ENCODE assay signal across 17 cellular contexts in genomic region chr12:93448796-93449195, GRCh38. TPM values are rescaled to one million over a fixed set of nuclear protein-coding genes. Genes with fewer than 3 reads are reported as not detected.
DNase-seq lines count a peak whose midpoint lies in the region; ATAC-seq and TF ChIP-seq lines count a peak whose summit lies in the region.
"Had no signal": no experiment of that assay in that cellular context is flagged by ENCODE, and none has a peak within 500 bp of the region (broad histone marks: within the 10 kb centered on the region; RNA-seq: fewer than 3 reads in every experiment).

No MANE protein-coding gene starts in this region.

- H3K4me1 ChIP-seq in psoas muscle, result peaks cover 5% of the 10 kb centered on the region
- no peaks in the 10 kb centered on the region for H3K4me1 ChIP-seq in testis
- H3K4me1 ChIP-seq: adrenal gland had no signal

- WGBS in psoas muscle, 3 donors, result 18 to 22% (median 21%) methylated on average over 5 of the region's 5 CpGs
- WGBS in testis, 2 donors, result 75 to 81% methylated on average over 5 of the region's 5 CpGs

- peak; percentile 54 for DNase-seq in activated effector memory CD4-positive, alpha-beta T cell treated with anti-CD3 and anti-CD28 coated beads, Interleukin-2, amount 50 U/mL, for 16 hours
- DNase-seq in activated effector memory CD4-positive, alpha-beta T cell treated with Interleukin-2 at 50 U/mL for 16 hours, result no peak
- no peak for DNase-seq in activated T-helper 1 cell treated with anti-CD3 and anti-CD28 coated beads, Interleukin-12 subunit alpha, Interleukin-12 subunit beta, Interleukin-2, Interleukin-4 antibody, amounts not matched to agents 30 ng/mL and 10 ng/mL and 1 ng/mL, durations not matched to agents 14 hours and 24 hours and 36 hours (ENCODE audit: low spot score)
- DNase-seq in psoas muscle (no peak), testis (no peak), T-helper 1 cell (no peak)
- DNase-seq: ACHN; activated CD4-positive, CD25-positive, alpha-beta regulatory T cell treated with anti-CD3 and anti-CD28 coated beads, Interleukin-2, amount 50 U/mL, for 72 hours; adrenal gland; NCI-H524 treated with DMSO at 0.1 percent for 48 hours; ovary had no signal

- peaks cover 22% of the 10 kb centered on the region for H3K4me1 Mint-ChIP-seq in activated T-helper 1 cell treated with anti-CD3 and anti-CD28 coated beads, Interleukin-12 subunit alpha, Interleukin-12 subunit beta, Interleukin-2, Interleukin-4 antibody, amounts not matched to agents 30 ng/mL and 10 ng/mL and 1 ng/mL, durations not matched to agents 14 hours and 24 hours and 36 hours (ENCODE audit: low read depth)

- no peaks in the 10 kb centered on the region for H3K36me3 Mint-ChIP-seq in activated T-helper 1 cell treated with anti-CD3 and anti-CD28 coated beads, Interleukin-12 subunit alpha, Interleukin-12 subunit beta, Interleukin-2, Interleukin-4 antibody, amounts not matched to agents 30 ng/mL and 10 ng/mL and 1 ng/mL, durations not matched to agents 14 hours and 24 hours and 36 hours (ENCODE audit: low read depth)

- TF ChIP-seq POLR2A in GM18505 (IDR thresholded peaks at IDR 0.05; ENCODE audit: borderline replicate concordance, extremely low read depth, insufficient read depth, insufficient read length) (no peak), testis (IDR thresholded peaks at IDR 0.05) (no peak)

- H3K36me3 ChIP-seq in psoas muscle (ENCODE audit: insufficient read depth in 1 of 2, low read depth in 1 of 2) (no peaks in the 10 kb centered on the region), testis (ENCODE audit: low read depth, missing control alignments) (no peaks in the 10 kb centered on the region)
- H3K36me3 ChIP-seq: adrenal gland, ovary had no signal

- peak; percentile 23 for ATAC-seq in HG02938 (IDR thresholded peaks at IDR 0.05; ENCODE audit: unreplicated experiment)
- peak in 3 of 4 donors; percentile 66 to 78 (median 68) for ATAC-seq in psoas muscle
- ATAC-seq in GM18505 (IDR thresholded peaks at IDR 0.05; ENCODE audit: unreplicated experiment), result no peak

- no peak overlapping the region for H3K27ac ChIP-seq in psoas muscle
- H3K27ac ChIP-seq in testis, result no peak overlapping the region
- H3K27ac ChIP-seq: adrenal gland, epithelial cell of prostate, ovary had no signal

- H3K9me3 ChIP-seq in psoas muscle, result no peaks in the 10 kb centered on the region
- H3K9me3 ChIP-seq in testis, result no peaks in the 10 kb centered on the region
- H3K9me3 ChIP-seq: adrenal gland, ovary had no signal

- H3K4me3 Mint-ChIP-seq in activated T-helper 1 cell treated with anti-CD3 and anti-CD28 coated beads, Interleukin-12 subunit alpha, Interleukin-12 subunit beta, Interleukin-2, Interleukin-4 antibody, amounts not matched to agents 30 ng/mL and 10 ng/mL and 1 ng/mL, durations not matched to agents 14 hours and 24 hours and 36 hours, result peak overlapping the region; percentile 28
- H3K4me3 Mint-ChIP-seq: stimulated activated naive CD8-positive, alpha-beta T cell treated with anti-CD3 and anti-CD28 coated beads, Interleukin-15, Interleukin-2, amounts not matched to agents 100 ng/mL and 50 ng/mL, for 24 hours; T-helper 1 cell treated with Interleukin-12 subunit alpha and Interleukin-12 subunit beta and Interleukin-4 antibody, amounts not matched to agents 30 μg/mL and 1 μg/mL, for 36 hours had no signal

- H3K27me3 ChIP-seq in psoas muscle (ENCODE audit: insufficient read depth in 3 of 3, low read length in 2 of 3), result no peaks in the 10 kb centered on the region
- H3K27me3 ChIP-seq in testis, result no peaks in the 10 kb centered on the region
- H3K27me3 ChIP-seq: adrenal gland, ovary had no signal

- no peak overlapping the region for H3K4me3 ChIP-seq in psoas muscle
- H3K4me3 ChIP-seq in testis, result no peak overlapping the region
- H3K4me3 ChIP-seq: adrenal gland, ovary, smooth muscle cell had no signal

- H3K9me3 Mint-ChIP-seq in activated T-helper 1 cell treated with anti-CD3 and anti-CD28 coated beads, Interleukin-12 subunit alpha, Interleukin-12 subunit beta, Interleukin-2, Interleukin-4 antibody, amounts not matched to agents 30 ng/mL and 10 ng/mL and 1 ng/mL, durations not matched to agents 14 hours and 24 hours and 36 hours, result no peaks in the 10 kb centered on the region
- H3K9me3 Mint-ChIP-seq: stimulated activated naive CD8-positive, alpha-beta T cell treated with anti-CD3 and anti-CD28 coated beads, Interleukin-15, Interleukin-2, amounts not matched to agents 100 ng/mL and 50 ng/mL, for 24 hours; T-helper 1 cell treated with Interleukin-12 subunit alpha and Interleukin-12 subunit beta and Interleukin-4 antibody, amounts not matched to agents 30 μg/mL and 1 μg/mL, for 36 hours had no signal

- peak overlapping the region; percentile 44 for H3K27ac Mint-ChIP-seq in activated T-helper 1 cell treated with anti-CD3 and anti-CD28 coated beads, Interleukin-12 subunit alpha, Interleukin-12 subunit beta, Interleukin-2, Interleukin-4 antibody, amounts not matched to agents 30 ng/mL and 10 ng/mL and 1 ng/mL, durations not matched to agents 14 hours and 24 hours and 36 hours
- H3K27ac Mint-ChIP-seq: stimulated activated naive CD8-positive, alpha-beta T cell treated with anti-CD3 and anti-CD28 coated beads, Interleukin-15, Interleukin-2, amounts not matched to agents 100 ng/mL and 50 ng/mL, for 24 hours; T-helper 1 cell treated with Interleukin-12 subunit alpha and Interleukin-12 subunit beta and Interleukin-4 antibody, amounts not matched to agents 30 μg/mL and 1 μg/mL, for 36 hours had no signal

- peaks cover 6% of the 10 kb centered on the region for H3K27me3 Mint-ChIP-seq in activated T-helper 1 cell treated with anti-CD3 and anti-CD28 coated beads, Interleukin-12 subunit alpha, Interleukin-12 subunit beta, Interleukin-2, Interleukin-4 antibody, amounts not matched to agents 30 ng/mL and 10 ng/mL and 1 ng/mL, durations not matched to agents 14 hours and 24 hours and 36 hours (ENCODE audit: insufficient read depth)
- H3K27me3 Mint-ChIP-seq: stimulated activated naive CD8-positive, alpha-beta T cell treated with anti-CD3 and anti-CD28 coated beads, Interleukin-15, Interleukin-2, amounts not matched to agents 100 ng/mL and 50 ng/mL, for 24 hours had no signal

- intact Hi-C loops in activated T-helper 1 cell treated with anti-CD3 and anti-CD28 coated beads, Interleukin-12 subunit alpha, Interleukin-12 subunit beta, Interleukin-2, Interleukin-4 antibody, amounts not matched to agents 30 ng/mL and 10 ng/mL and 1 ng/mL, durations not matched to agents 14 hours and 24 hours and 36 hours (cut with micrococcal nuclease), result loop anchor here (10.0 kb wide), 2 partner anchors 1006 to 1574 kb away; partner anchors contain the start of gene CEP83
- intact Hi-C loops in psoas muscle (cut with DNase I), result no loop called here
- intact Hi-C loops in testis (cut with DNase I; ENCODE audit: low total_unique reads), result no loop called here

- TF ChIP-seq CTCF in psoas muscle (IDR thresholded peaks at IDR 0.05) (no peak), testis (IDR thresholded peaks at IDR 0.05) (no peak)

RNA-seq across cellular contexts. Expression of gene UBE2N, which starts 7.0 kb away (rescaled TPM):
- 231 and 239 TPM in 2 replicates for total RNA-seq in activated T-helper 1 cell treated with anti-CD3 and anti-CD28 coated beads, Interleukin-12 subunit alpha, Interleukin-12 subunit beta, Interleukin-2, Interleukin-4 antibody, amounts not matched to agents 30 ng/mL and 10 ng/mL and 1 ng/mL, durations not matched to agents 14 hours and 24 hours and 36 hours
- 10 to 100 TPM; 70.6 to 97.6 (median 80.0) TPM for total RNA-seq in psoas muscle
- polyA plus RNA-seq in psoas muscle, result 100 to 1,000 TPM in 1 of 3 donors, 10 to 100 TPM in 2; 52.8 to 104 (median 91.4) TPM
- 100 to 1,000 TPM in 1 of 2 donors, 10 to 100 TPM in 1; 99.4 to 181 TPM for total RNA-seq in testis
- 368 TPM for polyA plus RNA-seq in testis (ENCODE audit: insufficient read depth, low read depth, low replicate concordance)

RNA-seq across cellular contexts. Expression of gene MRPL42, which starts 18.5 kb away (rescaled TPM):
- 83.2 and 87.0 TPM in 2 replicates for total RNA-seq in activated T-helper 1 cell treated with anti-CD3 and anti-CD28 coated beads, Interleukin-12 subunit alpha, Interleukin-12 subunit beta, Interleukin-2, Interleukin-4 antibody, amounts not matched to agents 30 ng/mL and 10 ng/mL and 1 ng/mL, durations not matched to agents 14 hours and 24 hours and 36 hours
- total RNA-seq in psoas muscle (10 to 100 TPM; 22.7 to 37.3 (median 24.1) TPM), testis (10 to 100 TPM; 38.8 to 39.6 TPM)
- polyA plus RNA-seq in psoas muscle (10 to 100 TPM; 27.5 to 48.3 (median 38.3) TPM), testis (ENCODE audit: insufficient read depth, low read depth, low replicate concordance) (93.5 TPM)
